In genomic region chr1:229845410-229846138, GRCh38 we compare ENCODE assay signal across 30 cellular contexts.
DNase-seq lines count a peak whose midpoint lies in the region; ATAC-seq, FAIRE-seq and TF ChIP-seq lines count a peak whose summit lies in the region.
"Had no signal": no experiment of that assay in that cellular context is flagged by ENCODE, and none has a peak within 500 bp of the region (broad histone marks: within the 10 kb centered on the region; RNA-seq: fewer than 3 reads in every experiment).

No MANE protein-coding gene starts in this region.

- no peak overlapping the region for H3K9ac ChIP-seq in DND-41 (ENCODE audit: low read depth, low read length)
- H3K9ac ChIP-seq in colonic mucosa (ENCODE audit: low read depth in 2 of 2, low read length in 2 of 2), result no peak overlapping the region

- no peak for ATAC-seq in DND-41 (ENCODE audit: insufficient read depth, low read depth)
- no peak for ATAC-seq in HG02623 (IDR thresholded peaks at IDR 0.05; ENCODE audit: unreplicated experiment)
- ATAC-seq: naive thymus-derived CD8-positive, alpha-beta T cell; WTC11 had no signal

- no peak overlapping the region for H3K27ac Mint-ChIP-seq in progenitor cell of endocrine pancreas
- H3K27ac Mint-ChIP-seq: activated CD4-positive, alpha-beta T cell treated with anti-CD3 and anti-CD28 coated beads, Interleukin-2, amount 10 ng/mL, durations not matched to agents 24 days and 14 days; activated naive CD8-positive, alpha-beta T cell treated with anti-CD3 and anti-CD28 coated beads for 36 hours; mesothelial cell of epicardium; naive thymus-derived CD8-positive, alpha-beta T cell; WTC11 had no signal

- no peak for DNase-seq in DND-41
- DNase-seq in LNCaP clone FGC (ENCODE audit: low read depth), result peak; percentile 4
- DNase-seq in colonic mucosa, result peak; percentile 32
- DNase-seq in progenitor cell of endocrine pancreas (ENCODE audit: low spot score, unreplicated experiment), result no peak
- no peak for DNase-seq in HuH-7 (ENCODE audit: low spot score)
- no peak for DNase-seq in HT-29 (ENCODE audit: low spot score)
- no peak for DNase-seq in urothelium cell line (ENCODE audit: low spot score)
- DNase-seq: activated CD4-positive, alpha-beta T cell treated with anti-CD3 and anti-CD28 coated beads, Interleukin-2, amount 10 ng/mL, durations not matched to agents 24 days and 14 days; activated effector memory CD4-positive, alpha-beta T cell treated with anti-CD3 and anti-CD28 coated beads, Interleukin-2, amount 50 U/mL, for 16 hours; activated naive CD8-positive, alpha-beta T cell treated with anti-CD3 and anti-CD28 coated beads for 36 hours; anterior cingulate cortex; DMS 273 treated with DMSO at 0.1 percent for 48 hours; effector CD8-positive, alpha-beta T cell; heart right ventricle; kidney; MM.1S; naive thymus-derived CD8-positive, alpha-beta T cell; NCI-H1417 treated with DMSO at 0.1 percent for 48 hours; NCI-H2081 treated with DMSO at 0.1 percent for 48 hours; NCI-H226; stimulated activated CD4-positive, alpha-beta T cell treated with anti-CD3 and anti-CD28 coated beads, Interleukin-4, amount 100 ng/mL, for 24 hours; T1000 had no signal

- H2AFZ ChIP-seq in DND-41 (ENCODE audit: low read depth, low read length), result no peak overlapping the region

- H3K4me3 ChIP-seq in DND-41 (ENCODE audit: low read depth in 1 of 2, low read length in 2 of 2), result no peak overlapping the region
- H3K4me3 ChIP-seq in LNCaP clone FGC (ENCODE audit: low read depth, low read length), result no peak overlapping the region
- H3K4me3 ChIP-seq in colonic mucosa, result no peak overlapping the region
- H3K4me3 ChIP-seq: cardiac muscle cell, heart right ventricle, SJSA1, tibial nerve had no signal

- H3K4me1 Mint-ChIP-seq in progenitor cell of endocrine pancreas (ENCODE audit: low read depth), result peaks cover 23% of the 10 kb centered on the region
- H3K4me1 Mint-ChIP-seq: activated CD4-positive, alpha-beta T cell treated with anti-CD3 and anti-CD28 coated beads, Interleukin-2, amount 10 ng/mL, durations not matched to agents 24 days and 14 days; WTC11 had no signal

- no peak for FAIRE-seq in urothelium cell line (lab: Jason Lieb, UNC)
- FAIRE-seq: GM12892, kidney had no signal

- H3K36me3 Mint-ChIP-seq in progenitor cell of endocrine pancreas (ENCODE audit: insufficient read depth), result no peaks in the 10 kb centered on the region
- H3K36me3 Mint-ChIP-seq: activated naive CD8-positive, alpha-beta T cell treated with anti-CD3 and anti-CD28 coated beads for 36 hours; mesothelial cell of epicardium; naive thymus-derived CD8-positive, alpha-beta T cell; WTC11 had no signal

- peaks cover 69% of the 10 kb centered on the region for H3K27me3 Mint-ChIP-seq in progenitor cell of endocrine pancreas

- H3K9me3 ChIP-seq in DND-41 (ENCODE audit: insufficient read depth, low read length, severe bottlenecking), result no peaks in the 10 kb centered on the region
- no peaks in the 10 kb centered on the region for H3K9me3 ChIP-seq in colonic mucosa
- H3K9me3 ChIP-seq: heart right ventricle, SJSA1, tibial nerve had no signal

- H3K79me2 ChIP-seq in DND-41 (ENCODE audit: insufficient read depth, low read length), result no peaks in the 10 kb centered on the region

- H3K27me3 ChIP-seq in DND-41 (ENCODE audit: insufficient read depth, low read length, poor library complexity), result no peaks in the 10 kb centered on the region
- no peaks in the 10 kb centered on the region for H3K27me3 ChIP-seq in colonic mucosa
- H3K27me3 ChIP-seq: cardiac muscle cell, heart right ventricle, SJSA1, tibial nerve had no signal

- H3K9me3 Mint-ChIP-seq in progenitor cell of endocrine pancreas (ENCODE audit: low read depth), result no peaks in the 10 kb centered on the region
- H3K9me3 Mint-ChIP-seq: activated CD4-positive, alpha-beta T cell treated with anti-CD3 and anti-CD28 coated beads, Interleukin-2, amount 10 ng/mL, durations not matched to agents 24 days and 14 days; activated naive CD8-positive, alpha-beta T cell treated with anti-CD3 and anti-CD28 coated beads for 36 hours; mesothelial cell of epicardium; naive thymus-derived CD8-positive, alpha-beta T cell; WTC11 had no signal

- H3K4me2 ChIP-seq in DND-41 (ENCODE audit: insufficient read depth, low read length), result no peak overlapping the region

- no peaks in the 10 kb centered on the region for H4K20me1 ChIP-seq in DND-41 (ENCODE audit: insufficient read depth, low read length)

- H3K36me3 ChIP-seq in DND-41 (ENCODE audit: insufficient read depth, low read length), result no peaks in the 10 kb centered on the region
- H3K36me3 ChIP-seq in colonic mucosa, result no peaks in the 10 kb centered on the region
- H3K36me3 ChIP-seq: cardiac muscle cell, heart right ventricle, SJSA1, tibial nerve had no signal

- H3K4me1 ChIP-seq in DND-41 (ENCODE audit: insufficient read depth, low read length) (no peaks in the 10 kb centered on the region), colonic mucosa (peaks cover 14% of the 10 kb centered on the region)
- H3K4me1 ChIP-seq: SJSA1 had no signal

- intact Hi-C loops in colonic mucosa (cut with DNase I), result no loop called here

- TF ChIP-seq CTCF in DND-41 (IDR thresholded peaks at IDR 0.05; ENCODE audit: borderline replicate concordance, extremely low read depth, low read length, poor library complexity, severe bottlenecking), result peak; percentile 21
- peak; percentile 8; the same call in 1 of the 2 replicates for TF ChIP-seq CTCF in LNCaP clone FGC (IDR thresholded peaks at IDR 0.05; ENCODE audit: control insufficient read depth, extremely low read depth, insufficient read depth)
- TF ChIP-seq CTCF in colonic mucosa (IDR thresholded peaks at IDR 0.05), result no peak
- TF ChIP-seq CTCF in progenitor cell of endocrine pancreas (IDR thresholded peaks at IDR 0.05; ENCODE audit: unreplicated experiment), result peak; percentile 18

- H3K4me3 Mint-ChIP-seq in progenitor cell of endocrine pancreas (ENCODE audit: low read depth), result no peak overlapping the region
- H3K4me3 Mint-ChIP-seq: activated CD4-positive, alpha-beta T cell treated with anti-CD3 and anti-CD28 coated beads, Interleukin-2, amount 10 ng/mL, durations not matched to agents 24 days and 14 days; activated naive CD8-positive, alpha-beta T cell treated with anti-CD3 and anti-CD28 coated beads for 36 hours; mesothelial cell of epicardium; naive thymus-derived CD8-positive, alpha-beta T cell; WTC11 had no signal

- H3K27ac ChIP-seq in DND-41 (ENCODE audit: low read length) (no peak overlapping the region), colonic mucosa (peak overlapping the region; percentile 27)
- H3K27ac ChIP-seq: cardiac muscle cell, epithelial cell of prostate, heart right ventricle, SJSA1, tibial nerve had no signal

Comparison
In these comparisons a context has a peak if more than half of its experiments do, and no peak if none do; other contexts are left out.
1. DNase-seq: peak in LNCaP clone FGC (single experiment) and colonic mucosa (single experiment); none in DND-41 (single experiment), progenitor cell of endocrine pancreas (single experiment), HuH-7 (single experiment), HT-29 (single experiment) and urothelium cell line (single experiment).